ENCODE assay signal across 17 cellular contexts in the genomic region with DNA sequence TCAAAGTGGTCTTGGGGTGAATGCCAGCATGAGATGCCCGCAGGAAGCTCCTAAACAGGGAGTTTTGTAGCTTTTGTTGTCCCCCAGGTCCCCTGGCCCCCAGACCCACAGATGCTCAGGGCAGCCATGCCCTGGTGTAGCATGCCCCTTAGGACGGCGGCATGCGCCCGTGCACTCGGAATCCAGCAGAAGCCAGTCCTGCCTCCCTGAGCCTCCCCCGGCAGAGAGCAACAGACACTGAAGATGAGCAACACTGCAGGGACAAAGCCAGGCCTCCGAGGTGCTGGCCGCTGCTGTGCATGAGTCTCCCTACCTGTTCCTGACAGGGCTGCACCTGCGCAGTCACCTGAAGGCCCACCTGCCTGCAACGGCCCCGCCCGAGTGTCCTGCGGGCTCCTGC. TPM values are rescaled to one million over a fixed set of nuclear protein-coding genes. Genes with fewer than 3 reads are reported as not detected.
A peak's percentile ranks its signal among the peaks of the same experiment; 100 is the strongest.
DNase-seq lines count a peak whose midpoint lies in the region; TF ChIP-seq lines count a peak whose summit lies in the region.
"Had no signal": no experiment of that assay in that cellular context is flagged by ENCODE, and none has a peak within 500 bp of the region (broad histone marks: within the 10 kb centered on the region; RNA-seq: fewer than 3 reads in every experiment).

No MANE protein-coding gene starts in this region.

- H2AFZ ChIP-seq in neuronal stem cell (ENCODE audit: low read length), result no peak overlapping the region

- DNase-seq in chondrocyte (ENCODE audit: low spot score), result peak; percentile 55
- no peak for DNase-seq in neuronal stem cell (ENCODE audit: low spot score)
- no peak for DNase-seq in activated CD4-positive, alpha-beta T cell treated with anti-CD3 and anti-CD28 coated beads for 1 hour
- no peak for DNase-seq in NCI-H146 treated with DMSO at 0.1 percent for 48 hours (lab: John Stamatoyannopoulos, UW; ENCODE audit: unreplicated experiment)
- DNase-seq: AML-193; Caco-2; Calu3; CD4-positive, alpha-beta T cell; CD8-positive, alpha-beta T cell; DMS79 treated with DMSO at 0.1 percent for 48 hours; GF-D8 had no signal

- H3K9ac ChIP-seq in HUES6 (ENCODE audit: low read length) (peak overlapping the region; percentile 19), neuronal stem cell (ENCODE audit: low read depth, low read length, poor library complexity) (no peak overlapping the region)
- H3K9ac ChIP-seq: BLaER1 treated with 17β-estradiol and CSF1 and Interleukin-3, amounts not matched to agents 10 nM and 100 nM had no signal

- no peak overlapping the region for H3K4me3 ChIP-seq in HUES6 (ENCODE audit: low read depth, low read length)
- H3K4me3 ChIP-seq in neuronal stem cell (ENCODE audit: low read length in 2 of 2), result no peak overlapping the region
- H3K4me3 ChIP-seq: A549; BLaER1 treated with 17β-estradiol and CSF1 and Interleukin-3, amounts not matched to agents 10 nM and 100 nM had no signal

- H2BK5ac ChIP-seq in neuronal stem cell (ENCODE audit: low read length), result no peak overlapping the region

- H3K79me1 ChIP-seq in neuronal stem cell (ENCODE audit: low read depth, low read length), result no peaks in the 10 kb centered on the region

- no peak overlapping the region for H2BK15ac ChIP-seq in neuronal stem cell (ENCODE audit: low read length)

- TF ChIP-seq CTCF in chondrocyte (IDR thresholded peaks at IDR 0.05), result no peak

- H3K4me1 ChIP-seq in HUES6 (ENCODE audit: control insufficient read depth, insufficient read depth, low read length) (peaks cover 4% of the 10 kb centered on the region; the same call in 1 of the 2 replicates), neuronal stem cell (ENCODE audit: control insufficient read depth in 2 of 2, insufficient read depth in 1 of 2, low read depth in 1 of 2, low read length in 2 of 2) (no peaks in the 10 kb centered on the region)
- H3K4me1 ChIP-seq: A549, Caco-2 had no signal

- no peaks in the 10 kb centered on the region for H3K27me3 ChIP-seq in HUES6 (ENCODE audit: control insufficient read depth, insufficient read depth, low read length)
- H3K27me3 ChIP-seq in neuronal stem cell (ENCODE audit: control insufficient read depth in 3 of 3, insufficient read depth in 3 of 3, low read depth in 1 of 3, low read length in 3 of 3), result no peaks in the 10 kb centered on the region
- H3K27me3 ChIP-seq: BLaER1 treated with 17β-estradiol and CSF1 and Interleukin-3, amounts not matched to agents 10 nM and 100 nM had no signal

- H3K14ac ChIP-seq in neuronal stem cell (ENCODE audit: low read length), result no peak overlapping the region

- peaks cover 17% of the 10 kb centered on the region for H3K4me1 Mint-ChIP-seq in chondrocyte (ENCODE audit: low read depth)
- H3K4me1 Mint-ChIP-seq: B cell had no signal

- no peaks in the 10 kb centered on the region for H3K9me3 Mint-ChIP-seq in chondrocyte (ENCODE audit: low read depth)
- H3K9me3 Mint-ChIP-seq: CD4-positive, alpha-beta T cell; CD8-positive, alpha-beta T cell had no signal

- WGBS in neuronal stem cell (ENCODE audit: extremely low coverage in 2 of 2, insufficient read length in 2 of 2, insufficient replicate concordance in 1 of 2), 2 donors, result no CpG with 5 or more reads among the region's 14 CpGs

- no peaks in the 10 kb centered on the region for H3K27me3 Mint-ChIP-seq in chondrocyte (ENCODE audit: low read depth)
- H3K27me3 Mint-ChIP-seq: B cell; CD4-positive, alpha-beta T cell had no signal

- no peak overlapping the region for H3K4ac ChIP-seq in neuronal stem cell (ENCODE audit: low read length)

- no peak overlapping the region for H2BK12ac ChIP-seq in neuronal stem cell (ENCODE audit: low read length)

- peak overlapping the region; percentile 77 for H3K18ac ChIP-seq in neuronal stem cell (ENCODE audit: low read length)

- H3K4me2 ChIP-seq in neuronal stem cell (ENCODE audit: insufficient read depth, low read length, poor library complexity, severe bottlenecking), result no peak overlapping the region
- H3K4me2 ChIP-seq: A549; BLaER1 treated with 17β-estradiol and CSF1 and Interleukin-3, amounts not matched to agents 10 nM and 100 nM had no signal

- H3K27ac ChIP-seq in HUES6 (ENCODE audit: low read depth, low read length), result no peak overlapping the region
- H3K27ac ChIP-seq in neuronal stem cell (replicated peaks; ENCODE audit: low read length), result no peak overlapping the region
- H3K27ac ChIP-seq: 22Rv1; A549; BLaER1 treated with 17β-estradiol and CSF1 and Interleukin-3, amounts not matched to agents 10 nM and 100 nM; C4-2B had no signal

- H2AK5ac ChIP-seq in neuronal stem cell (ENCODE audit: low read depth, low read length), result peak overlapping the region; percentile 17

- H3K36me3 ChIP-seq in HUES6 (ENCODE audit: control insufficient read depth, insufficient read depth, low read length) (peaks cover 5% of the 10 kb centered on the region; the same call in 1 of the 2 replicates), neuronal stem cell (replicated peaks in 1 of 2; ENCODE audit: control insufficient read depth in 2 of 2, insufficient read depth in 2 of 2, low read length in 2 of 2) (peaks cover 3 to 41% of the 10 kb centered on the region in 2 donors)

- no peak overlapping the region for H3K27ac Mint-ChIP-seq in chondrocyte (ENCODE audit: unreplicated experiment)
- H3K27ac Mint-ChIP-seq: B cell; CD4-positive, alpha-beta T cell; CD8-positive, alpha-beta T cell had no signal

- H3K9me3 ChIP-seq in HUES6 (ENCODE audit: control insufficient read depth, insufficient read depth, low read depth, low read length) (no peaks in the 10 kb centered on the region), neuronal stem cell (replicated peaks in 1 of 2; ENCODE audit: control insufficient read depth in 2 of 2, insufficient read depth in 1 of 2, low read depth in 1 of 2, low read length in 2 of 2) (peaks cover 0 to 2% of the 10 kb centered on the region in 2 donors)
- H3K9me3 ChIP-seq: A549; BLaER1 treated with 17β-estradiol and CSF1 and Interleukin-3, amounts not matched to agents 10 nM and 100 nM; Caco-2 had no signal

- no peak overlapping the region for H3K4me3 Mint-ChIP-seq in chondrocyte (ENCODE audit: unreplicated experiment)
- H3K4me3 Mint-ChIP-seq: B cell; CD4-positive, alpha-beta T cell; CD8-positive, alpha-beta T cell had no signal

- H4K8ac ChIP-seq in neuronal stem cell (ENCODE audit: low read depth, low read length), result no peak overlapping the region

- H4K91ac ChIP-seq in neuronal stem cell (ENCODE audit: low read depth, low read length, poor library complexity), result no peak overlapping the region

- H3K23ac ChIP-seq in neuronal stem cell (ENCODE audit: low read depth, low read length, poor library complexity), result no peak overlapping the region

- H3K36me3 Mint-ChIP-seq in chondrocyte (ENCODE audit: low read depth), result peaks cover 12% of the 10 kb centered on the region
- H3K36me3 Mint-ChIP-seq: CD8-positive, alpha-beta T cell had no signal

- H2BK120ac ChIP-seq in neuronal stem cell (ENCODE audit: low read depth, low read length), result no peak overlapping the region

RNA-seq across cellular contexts. Expression of a gene that starts 59.1 kb away (rescaled TPM):
- 26.5 to 39.2 TPM (median 27.3 TPM) in 3 replicates for total RNA-seq in chondrocyte
- 30.9 TPM for polyA plus RNA-seq in neuronal stem cell (2013, experiment 1 of 2)
- polyA plus RNA-seq in neuronal stem cell (2013, experiment 2 of 2), result 33.3 TPM
